In genomic region chr10:60384708-60385398, GRCh38 we compare ENCODE assay signal across 10 cellular contexts. TPM values are rescaled to one million over a fixed set of nuclear protein-coding genes. Genes with fewer than 3 reads are reported as not detected.
A peak's percentile ranks its signal among the peaks of the same experiment; 100 is the strongest.
DNase-seq lines count a peak whose midpoint lies in the region; ATAC-seq and TF ChIP-seq lines count a peak whose summit lies in the region.
"Had no signal": no experiment of that assay in that cellular context is flagged by ENCODE, and none has a peak within 500 bp of the region (broad histone marks: within the 10 kb centered on the region; RNA-seq: fewer than 3 reads in every experiment).

No MANE protein-coding gene starts in this region.

- H3K36me3 ChIP-seq in heart left ventricle (no peaks in the 10 kb centered on the region), left ventricle myocardium inferior (no peaks in the 10 kb centered on the region)

- peak in 3 of 4 donors; percentile 66 to 82 (median 73) for ATAC-seq in heart left ventricle

- H3K4me1 ChIP-seq in heart left ventricle = peaks cover 0 to 17% (median 7%) of the 10 kb centered on the region in 12 donors
- H3K4me1 ChIP-seq in left ventricle myocardium inferior = peaks cover 10% of the 10 kb centered on the region

- H3K9me3 ChIP-seq in heart left ventricle = no peaks in the 10 kb centered on the region
- H3K9me3 ChIP-seq in left ventricle myocardium inferior (replicated peaks) = no peaks in the 10 kb centered on the region

- in situ Hi-C loops in astrocyte of the cerebellum (cut with HindIII; ENCODE audit: low sequenced_read_pairs) = no loop called here

- TF ChIP-seq POLR2A in heart left ventricle (IDR thresholded peaks at IDR 0.05) = no peak

- peak in 2 of 5 donors; percentile 18 to 31 for DNase-seq in heart left ventricle
- DNase-seq in left ventricle myocardium inferior = no peak
- peak; percentile 99 for DNase-seq in astrocyte of the cerebellum (ENCODE audit: low read depth)
- DNase-seq in hepatic stellate cell (ENCODE audit: low spot score) = peak; percentile 75
- no peak for DNase-seq in NCI-H524 treated with DMSO at 0.1 percent for 48 hours (lab: John Stamatoyannopoulos, UW)
- no peak for DNase-seq in NCI-H526 treated with DMSO at 0.1 percent for 48 hours (lab: John Stamatoyannopoulos, UW)
- DNase-seq in DMS53 treated with DMSO at 0.1 percent for 48 hours (lab: John Stamatoyannopoulos, UW; ENCODE audit: unreplicated experiment) = no peak
- no peak for DNase-seq in NCI-H187 (lab: John Stamatoyannopoulos, UW)
- DNase-seq: stimulated activated naive CD4-positive, alpha-beta T cell had no signal

- H3K27me3 ChIP-seq in heart left ventricle (no peaks in the 10 kb centered on the region), left ventricle myocardium inferior (ENCODE audit: low read depth) (no peaks in the 10 kb centered on the region)

- H3K27ac ChIP-seq in heart left ventricle (no peak overlapping the region), left ventricle myocardium inferior (replicated peaks) (no peak overlapping the region)
- H3K27ac ChIP-seq: parathyroid adenoma had no signal

- intact Hi-C loops in heart left ventricle (cut with DNase I) (no loop called here), left ventricle myocardium inferior (cut with micrococcal nuclease) (no loop called here)

- 40 to 48% (median 41%) methylated on average over 5 of the region's 5 CpGs for WGBS in heart left ventricle, 4 donors

- H3K4me3 ChIP-seq in heart left ventricle = no peak overlapping the region
- H3K4me3 ChIP-seq in left ventricle myocardium inferior = no peak overlapping the region
- no peak overlapping the region for H3K4me3 ChIP-seq in astrocyte of the cerebellum (ENCODE audit: low read depth, low read length)

- no peak for TF ChIP-seq CTCF in heart left ventricle (IDR thresholded peaks at IDR 0.05)
- TF ChIP-seq CTCF in left ventricle myocardium inferior (IDR thresholded peaks at IDR 0.05; ENCODE audit: borderline replicate concordance) = no peak
- no peak for TF ChIP-seq CTCF in astrocyte of the cerebellum (IDR thresholded peaks at IDR 0.05; ENCODE audit: low read depth, low read length, missing control alignments)

RNA-seq across cellular contexts. Expression of gene ANK3, which starts 4.8 kb away (rescaled TPM):
- total RNA-seq in heart left ventricle (100 to 1,000 TPM; 192 to 576 (median 242) TPM), left ventricle myocardium inferior (179 TPM)
- 100 to 1,000 TPM in 1 of 2 donors, 10 to 100 TPM in 1; 33.8 to 136 TPM for polyA plus RNA-seq in heart left ventricle

Comparison
In these comparisons a context has a peak if more than half of its experiments do, and no peak if none do; other contexts are left out.
1. DNase-seq: peak in astrocyte of the cerebellum (single experiment) and hepatic stellate cell (single experiment); none in left ventricle myocardium inferior (single experiment), NCI-H524 treated with DMSO at 0.1 percent for 48 hours (single experiment), NCI-H526 treated with DMSO at 0.1 percent for 48 hours (single experiment), DMS53 treated with DMSO at 0.1 percent for 48 hours (single experiment) and NCI-H187 (0 of 2).